Comparison of ENCODE assay signal across 21 cellular contexts in the genomic region with DNA sequence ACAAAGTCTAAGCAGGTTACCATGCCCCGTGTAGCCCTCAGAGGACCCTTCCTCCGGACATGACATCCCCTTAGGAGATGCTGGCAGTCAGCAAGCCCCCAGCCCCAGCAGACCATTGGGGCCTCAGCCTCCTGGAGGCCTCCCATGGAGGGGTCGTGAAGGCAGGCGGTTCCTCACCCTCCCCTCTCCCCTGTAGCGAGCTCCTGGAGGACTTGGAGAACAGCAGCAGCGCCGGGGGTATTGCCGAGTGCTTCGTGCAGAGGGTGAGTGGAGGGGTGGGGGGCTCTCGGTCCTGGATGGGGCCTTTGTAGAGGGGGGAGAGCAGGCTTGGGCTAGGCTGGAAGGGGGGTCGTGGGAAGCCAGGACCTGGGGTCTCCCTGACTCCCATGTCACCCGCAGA. TPM values are rescaled to one million over a fixed set of nuclear protein-coding genes. Genes with fewer than 3 reads are reported as not detected.
DNase-seq lines count a peak whose midpoint lies in the region; ATAC-seq, FAIRE-seq and TF ChIP-seq lines count a peak whose summit lies in the region.
"Had no signal": no experiment of that assay in that cellular context is flagged by ENCODE, and none has a peak within 500 bp of the region (broad histone marks: within the 10 kb centered on the region; RNA-seq: fewer than 3 reads in every experiment).

No MANE protein-coding gene starts in this region.

- no peak for FAIRE-seq in astrocyte (lab: Jason Lieb, UNC)

- no peak for TF ChIP-seq POLR2A in ovary (IDR thresholded peaks at IDR 0.05)
- no peak for TF ChIP-seq POLR2A in body of pancreas (IDR thresholded peaks at IDR 0.05)

- no peak overlapping the region for H3K27ac ChIP-seq in left ventricle myocardium inferior (replicated peaks)
- H3K27ac ChIP-seq in right atrium auricular region: no peak overlapping the region
- no peak overlapping the region for H3K27ac ChIP-seq in astrocyte (ENCODE audit: low read depth, low read length)
- no peak overlapping the region for H3K27ac ChIP-seq in ovary
- H3K27ac ChIP-seq in body of pancreas: no peak overlapping the region
- H3K27ac ChIP-seq: C4-2B, colonic mucosa, GM23248, parathyroid adenoma had no signal

- DNase-seq in left ventricle myocardium inferior (no peak), right atrium auricular region (ENCODE audit: low spot score) (no peak), astrocyte (ENCODE audit: low read depth) (no peak), ovary (peak in 3 of 5 donors; percentile 33 to 45 (median 35)), body of pancreas (no peak)
- DNase-seq in activated T-cell treated with anti-CD3 and anti-CD28 coated beads, Interleukin-2, amount 50 U/mL, for 48 hours: no peak
- DNase-seq: activated CD4-positive, alpha-beta T cell treated with anti-CD3 and anti-CD28 coated beads for 48 hours; activated naive CD8-positive, alpha-beta T cell treated with anti-CD3 and anti-CD28 coated beads, Interleukin-2, amount 10 ng/mL, durations not matched to agents 7 days and 5 days; colonic mucosa; GM23248; NCI-H2081 treated with DMSO at 0.1 percent for 48 hours; OCI-M1; stimulated activated naive CD4-positive, alpha-beta T cell treated with Interleukin-2 at 50 U/mL for 16 hours; T-helper 1 cell; transverse colon had no signal

- WGBS in ovary, 3 donors: 66 to 76% (median 66%) methylated on average over 10 to 12 of the region's 12 CpGs
- 82 to 85% methylated on average over 4 to 11 of the region's 12 CpGs for WGBS in body of pancreas, 2 donors

- no peak overlapping the region for H2AFZ ChIP-seq in astrocyte (ENCODE audit: low read depth, low read length)
- H2AFZ ChIP-seq: GM23248, parathyroid adenoma had no signal

- intact Hi-C loops in left ventricle myocardium inferior (cut with micrococcal nuclease): no loop called here
- intact Hi-C loops in ovary (cut with DNase I): no loop called here
- intact Hi-C loops in body of pancreas (cut with DNase I): loop anchor here (10.0 kb wide), 1 partner anchor 71 kb away; a partner anchor contains a TSS

- no peak overlapping the region for H3K27ac Mint-ChIP-seq in astrocyte (ENCODE audit: unreplicated experiment)
- H3K27ac Mint-ChIP-seq: activated naive CD8-positive, alpha-beta T cell treated with anti-CD3 and anti-CD28 coated beads, Interleukin-2, amount 10 ng/mL, durations not matched to agents 7 days and 5 days; activated T-helper 2 cell treated with anti-CD3 and anti-CD28 coated beads, Interferon-gamma antibody, Interleukin-2, Interleukin-4, amounts not matched to agents 10 μg/mL and 5 μg/mL and 100 μg/mL, durations not matched to agents 14 hours and 24 hours and 36 hours; memory B cell had no signal

- peak overlapping the region; percentile 40 for H3K4me3 Mint-ChIP-seq in astrocyte (ENCODE audit: unreplicated experiment)
- H3K4me3 Mint-ChIP-seq: activated naive CD8-positive, alpha-beta T cell treated with anti-CD3 and anti-CD28 coated beads, Interleukin-2, amount 10 ng/mL, durations not matched to agents 7 days and 5 days; memory B cell had no signal

- H3K4me2 ChIP-seq in astrocyte (ENCODE audit: low read length): peak overlapping the region; percentile 97

- H3K36me3 Mint-ChIP-seq in astrocyte (ENCODE audit: low read depth, unreplicated experiment): peaks cover 14% of the 10 kb centered on the region

- H3K27me3 Mint-ChIP-seq in astrocyte (ENCODE audit: low read depth, unreplicated experiment): no peaks in the 10 kb centered on the region
- H3K27me3 Mint-ChIP-seq: memory B cell had no signal

- peak overlapping the region; percentile 97 for H3K9ac ChIP-seq in astrocyte (ENCODE audit: low read length)
- H3K9ac ChIP-seq: GM23248, parathyroid adenoma had no signal

- TF ChIP-seq EP300 in ovary (IDR thresholded peaks at IDR 0.05): no peak

- H3K4me1 Mint-ChIP-seq in astrocyte (ENCODE audit: low read depth, unreplicated experiment): peaks cover 18% of the 10 kb centered on the region

- ATAC-seq in GM21423 (IDR thresholded peaks at IDR 0.05; ENCODE audit: unreplicated experiment) (no peak), body of pancreas (no peak), HG03354 (IDR thresholded peaks at IDR 0.05; ENCODE audit: poor library complexity, severe bottlenecking, unreplicated experiment) (no peak)

- TF ChIP-seq CTCF in left ventricle myocardium inferior (IDR thresholded peaks at IDR 0.05; ENCODE audit: borderline replicate concordance): no peak
- no peak for TF ChIP-seq CTCF in right atrium auricular region (IDR thresholded peaks at IDR 0.05)
- TF ChIP-seq CTCF in astrocyte (IDR thresholded peaks at IDR 0.05; ENCODE audit: insufficient read depth, low read depth, low read length): no peak
- no peak for TF ChIP-seq CTCF in ovary (IDR thresholded peaks at IDR 0.05)
- no peak for TF ChIP-seq CTCF in body of pancreas (IDR thresholded peaks at IDR 0.05)

- H3K79me2 ChIP-seq in astrocyte (ENCODE audit: insufficient read depth, low read length): peaks cover 64% of the 10 kb centered on the region
- H3K79me2 ChIP-seq: parathyroid adenoma had no signal

- no peaks in the 10 kb centered on the region for H3K9me3 ChIP-seq in left ventricle myocardium inferior (replicated peaks)
- no peaks in the 10 kb centered on the region for H3K9me3 ChIP-seq in right atrium auricular region
- H3K9me3 ChIP-seq in astrocyte (ENCODE audit: insufficient read depth, low read depth, low read length): no peaks in the 10 kb centered on the region
- H3K9me3 ChIP-seq in ovary: no peaks in the 10 kb centered on the region
- H3K9me3 ChIP-seq in body of pancreas: no peaks in the 10 kb centered on the region
- H3K9me3 ChIP-seq: colonic mucosa, transverse colon had no signal

- H3K4me1 ChIP-seq in left ventricle myocardium inferior (peaks cover 56% of the 10 kb centered on the region), right atrium auricular region (peaks cover 0 to 29% of the 10 kb centered on the region in 2 donors), astrocyte (ENCODE audit: insufficient read depth, low read length) (peaks cover 20% of the 10 kb centered on the region), ovary (ENCODE audit: insufficient read depth) (peaks cover 20% of the 10 kb centered on the region), body of pancreas (peaks cover 26% of the 10 kb centered on the region)

- H3K9me3 Mint-ChIP-seq in astrocyte (ENCODE audit: unreplicated experiment): no peaks in the 10 kb centered on the region
- H3K9me3 Mint-ChIP-seq: activated naive CD8-positive, alpha-beta T cell treated with anti-CD3 and anti-CD28 coated beads, Interleukin-2, amount 10 ng/mL, durations not matched to agents 7 days and 5 days; activated T-helper 2 cell treated with anti-CD3 and anti-CD28 coated beads, Interferon-gamma antibody, Interleukin-2, Interleukin-4, amounts not matched to agents 10 μg/mL and 5 μg/mL and 100 μg/mL, durations not matched to agents 14 hours and 24 hours and 36 hours; memory B cell had no signal

- H3K36me3 ChIP-seq in left ventricle myocardium inferior: peaks cover 44% of the 10 kb centered on the region
- peaks cover 30% of the 10 kb centered on the region for H3K36me3 ChIP-seq in right atrium auricular region
- H3K36me3 ChIP-seq in astrocyte (ENCODE audit: insufficient read depth, low read length): peaks cover 15% of the 10 kb centered on the region
- no peaks in the 10 kb centered on the region for H3K36me3 ChIP-seq in ovary
- H3K36me3 ChIP-seq in body of pancreas (replicated peaks in 1 of 2; ENCODE audit: insufficient read depth in 1 of 2, low read depth in 2 of 2): no peaks in the 10 kb centered on the region
- H3K36me3 ChIP-seq: colonic mucosa, transverse colon had no signal

- H3K27me3 ChIP-seq in left ventricle myocardium inferior (ENCODE audit: low read depth) (no peaks in the 10 kb centered on the region), right atrium auricular region (no peaks in the 10 kb centered on the region), astrocyte (ENCODE audit: insufficient read depth, low read length) (no peaks in the 10 kb centered on the region), ovary (no peaks in the 10 kb centered on the region), body of pancreas (no peaks in the 10 kb centered on the region)

- H3K4me3 ChIP-seq in left ventricle myocardium inferior (peak overlapping the region; percentile 87), right atrium auricular region (no peak overlapping the region), astrocyte (ENCODE audit: insufficient read depth, low read depth, low read length) (no peak overlapping the region), ovary (no peak overlapping the region), body of pancreas (no peak overlapping the region)
- H3K4me3 ChIP-seq: colonic mucosa, GM23248 had no signal

- peaks cover 64% of the 10 kb centered on the region for H4K20me1 ChIP-seq in astrocyte (ENCODE audit: insufficient read depth, low read length)

RNA-seq across cellular contexts. Expression of a gene that starts 3.7 kb away (rescaled TPM):
- total RNA-seq in left ventricle myocardium inferior (14.1 TPM), right atrium auricular region (10 to 100 TPM in 1 of 2 donors, 1 to 10 TPM in 1; 7.5 to 12.0 TPM), astrocyte (101 and 102 TPM in 2 replicates), ovary (10 to 100 TPM in 6 of 7 donors, 1 to 10 TPM in 1; 8.6 to 68.0 (median 33.9) TPM), body of pancreas (10 to 100 TPM in 1 of 2 donors, 1 to 10 TPM in 1; 6.7 to 13.2 TPM)
- polyA plus RNA-seq in ovary: 10 to 100 TPM; 12.9 to 23.0 TPM

RNA-seq across cellular contexts. Expression of a gene that starts 9.5 kb away (rescaled TPM):
- total RNA-seq in left ventricle myocardium inferior: 34.8 TPM
- 100 to 1,000 TPM; 107 to 202 TPM for total RNA-seq in right atrium auricular region
- total RNA-seq in astrocyte: 21.6 and 28.0 TPM in 2 replicates
- 100 to 1,000 TPM in 6 of 7 donors, 10 to 100 TPM in 1; 78.1 to 995 (median 152) TPM for total RNA-seq in ovary
- 100 to 1,000 TPM; 204 to 320 TPM for polyA plus RNA-seq in ovary
- 100 to 1,000 TPM in 1 of 2 donors, 10 to 100 TPM in 1; 55.8 to 108 TPM for total RNA-seq in body of pancreas

RNA-seq across cellular contexts. Expression of a gene that starts 19.6 kb away (rescaled TPM):
- total RNA-seq in left ventricle myocardium inferior (1,107 TPM), right atrium auricular region (1,000 to 10,000 TPM; 1,032 to 1,330 TPM), astrocyte (1,194 and 1,329 TPM in 2 replicates), ovary (1,000 to 10,000 TPM; 3,321 to 5,287 (median 4,531) TPM), body of pancreas (1,000 to 10,000 TPM in 1 of 2 donors, 100 to 1,000 TPM in 1; 573 to 1,475 TPM)
- 1,000 to 10,000 TPM; 2,348 to 7,403 TPM for polyA plus RNA-seq in ovary

RNA-seq across cellular contexts. Expression of a gene that starts 25.0 kb away (rescaled TPM):
- total RNA-seq in left ventricle myocardium inferior (25.7 TPM), right atrium auricular region (10 to 100 TPM; 29.9 to 32.3 TPM), astrocyte (27.0 and 29.9 TPM in 2 replicates), ovary (10 to 100 TPM; 27.7 to 62.9 (median 59.9) TPM), body of pancreas (10 to 100 TPM; 23.1 to 40.9 TPM)
- 10 to 100 TPM; 43.5 to 48.8 TPM for polyA plus RNA-seq in ovary

RNA-seq across cellular contexts. Expression of a gene that starts 25.2 kb away (rescaled TPM):
- total RNA-seq in left ventricle myocardium inferior: 33.2 TPM
- total RNA-seq in right atrium auricular region: 10 to 100 TPM; 34.8 to 54.3 TPM
- 42.0 and 43.2 TPM in 2 replicates for total RNA-seq in astrocyte
- total RNA-seq in ovary: 10 to 100 TPM; 31.0 to 60.2 (median 47.4) TPM
- 10 to 100 TPM; 52.7 to 78.1 TPM for polyA plus RNA-seq in ovary
- 10 to 100 TPM; 16.9 to 49.8 TPM for total RNA-seq in body of pancreas

Comparison
In these comparisons a context has a peak if more than half of its experiments do, and no peak if none do; other contexts are left out.
1. DNase-seq: peak in ovary (3 of 5); none in left ventricle myocardium inferior (single experiment), right atrium auricular region (single experiment), astrocyte (single experiment), activated T-cell treated with anti-CD3 and anti-CD28 coated beads, Interleukin-2, amount 50 U/mL, for 48 hours (0 of 2) and body of pancreas (0 of 4).